Comparison of ENCODE assay signal across 8 cellular contexts in genomic region chr14:92794547-92794941, GRCh38. TPM values are rescaled to one million over a fixed set of nuclear protein-coding genes. Genes with fewer than 3 reads are reported as not detected.
A peak's percentile ranks its signal among the peaks of the same experiment; 100 is the strongest.
DNase-seq lines count a peak whose midpoint lies in the region; ATAC-seq, FAIRE-seq and TF ChIP-seq lines count a peak whose summit lies in the region.

No MANE protein-coding gene starts in this region.

- 0% methylated on average over 20 of the region's 20 CpGs for WGBS in psoas muscle, 3 donors

- no peak for FAIRE-seq in H54 (lab: Jason Lieb, UNC)

- peak overlapping the region; percentile 88 for H3K27ac ChIP-seq in psoas muscle

- TF ChIP-seq CTCF in CD14-positive monocyte (IDR thresholded peaks at IDR 0.05): no peak
- no peak for TF ChIP-seq CTCF in glutamatergic neuron (IDR thresholded peaks at IDR 0.05; ENCODE audit: partially characterized antibody, unreplicated experiment)
- TF ChIP-seq CTCF in psoas muscle (IDR thresholded peaks at IDR 0.05): no peak

- ATAC-seq in HG02642 (IDR thresholded peaks at IDR 0.05; ENCODE audit: poor library complexity, unreplicated experiment): peak; percentile 7
- peak in 2 of 4 donors; percentile 8 to 9 for ATAC-seq in psoas muscle
- ATAC-seq in GM19452 (IDR thresholded peaks at IDR 0.05; ENCODE audit: unreplicated experiment): no peak

- H3K4me1 ChIP-seq in psoas muscle: peaks cover 15% of the 10 kb centered on the region

- H3K36me3 ChIP-seq in psoas muscle (ENCODE audit: insufficient read depth in 1 of 2, low read depth in 1 of 2): peaks cover 0 to 26% of the 10 kb centered on the region in 2 donors

- DNase-seq in CD14-positive monocyte (ENCODE audit: low spot score) (no peak), glutamatergic neuron (peak; percentile 57), psoas muscle (peak in 1 of 2 donors; percentile 60), H54 (ENCODE audit: insufficient read length, low spot score) (no peak), NCI-H2081 treated with DMSO at 0.1 percent for 48 hours (lab: John Stamatoyannopoulos, UW) (no peak)
- no peak for DNase-seq in activated CD4-positive, alpha-beta memory T cell treated with anti-CD3 and anti-CD28 coated beads, Interleukin-2, amount 10 ng/mL, durations not matched to agents 7 days and 5 days

- POLR2A ChIA-PET in activated CD4-positive, alpha-beta memory T cell treated with anti-CD3 and anti-CD28 coated beads, Interleukin-2, amount 10 ng/mL, durations not matched to agents 7 days and 5 days (lab: Charles Lee): interaction anchor here (0.9 to 1.1 kb wide), 4 partner anchors 11 to 390 kb away, joined by 3 to 4 read pairs (median 3); partner anchors contain the start of genes LYSET and MOAP1

- H3K9me3 Mint-ChIP-seq in CD14-positive monocyte: peaks cover 9 to 17% (median 14%) of the 10 kb centered on the region in 7 donors
- peaks cover 20% of the 10 kb centered on the region for H3K9me3 Mint-ChIP-seq in activated CD4-positive, alpha-beta memory T cell treated with anti-CD3 and anti-CD28 coated beads, Interleukin-2, amount 10 ng/mL, durations not matched to agents 7 days and 5 days
- peaks cover 5% of the 10 kb centered on the region for H3K9me3 Mint-ChIP-seq in glutamatergic neuron (ENCODE audit: unreplicated experiment)

- H3K27ac Mint-ChIP-seq in CD14-positive monocyte (peak overlapping the region; percentile 90 to 98 (median 97)), glutamatergic neuron (ENCODE audit: unreplicated experiment) (peak overlapping the region; percentile 89)
- H3K27ac Mint-ChIP-seq in activated CD4-positive, alpha-beta memory T cell treated with anti-CD3 and anti-CD28 coated beads, Interleukin-2, amount 10 ng/mL, durations not matched to agents 7 days and 5 days: peak overlapping the region; percentile 80

- H3K9me3 ChIP-seq in psoas muscle: peaks cover 9% of the 10 kb centered on the region

- H3K4me1 Mint-ChIP-seq in CD14-positive monocyte (peaks cover 28% of the 10 kb centered on the region), glutamatergic neuron (ENCODE audit: low read depth, unreplicated experiment) (peaks cover 8% of the 10 kb centered on the region)
- peaks cover 38% of the 10 kb centered on the region for H3K4me1 Mint-ChIP-seq in activated CD4-positive, alpha-beta memory T cell treated with anti-CD3 and anti-CD28 coated beads, Interleukin-2, amount 10 ng/mL, durations not matched to agents 7 days and 5 days

- TF ChIP-seq POLR2A in H54 (IDR thresholded peaks at IDR 0.05; ENCODE audit: low read depth, low read length): no peak

- intact Hi-C loops in CD14-positive monocyte (cut with micrococcal nuclease): loop anchor here in 1 of 2 donors (10.0 kb wide), 1 partner anchor 670 kb away; the partner anchor contains the start of genes CPSF2 and NDUFB1
- intact Hi-C loops in psoas muscle (cut with DNase I): loop anchor here in 1 of 2 donors (5.0 kb wide), 1 partner anchor 47 kb away; the partner anchor contains the start of gene LGMN

- no peaks in the 10 kb centered on the region for H3K27me3 ChIP-seq in psoas muscle (ENCODE audit: insufficient read depth in 3 of 3, low read length in 2 of 3)

- H3K36me3 Mint-ChIP-seq in CD14-positive monocyte (peaks cover 17 to 32% of the 10 kb centered on the region in 2 donors), glutamatergic neuron (ENCODE audit: unreplicated experiment) (peaks cover 4% of the 10 kb centered on the region)
- peaks cover 28% of the 10 kb centered on the region for H3K36me3 Mint-ChIP-seq in activated CD4-positive, alpha-beta memory T cell treated with anti-CD3 and anti-CD28 coated beads, Interleukin-2, amount 10 ng/mL, durations not matched to agents 7 days and 5 days (ENCODE audit: low read depth)

- CTCF ChIA-PET in activated CD4-positive, alpha-beta memory T cell treated with anti-CD3 and anti-CD28 coated beads, Interleukin-2, amount 10 ng/mL, durations not matched to agents 7 days and 5 days (lab: Charles Lee): interaction anchor here (1.4 kb wide), 1 partner anchor 319 kb away, joined by 3 read pairs; no protein-coding TSS in a partner anchor

- H3K4me3 ChIP-seq in psoas muscle: peak overlapping the region; percentile 84

- H3K27me3 Mint-ChIP-seq in CD14-positive monocyte (ENCODE audit: low read depth in 3 of 3): no peaks in the 10 kb centered on the region
- peaks cover 12% of the 10 kb centered on the region for H3K27me3 Mint-ChIP-seq in activated CD4-positive, alpha-beta memory T cell treated with anti-CD3 and anti-CD28 coated beads, Interleukin-2, amount 10 ng/mL, durations not matched to agents 7 days and 5 days
- peaks cover 3% of the 10 kb centered on the region for H3K27me3 Mint-ChIP-seq in glutamatergic neuron (ENCODE audit: unreplicated experiment)

- peak overlapping the region; percentile 94 to 98 for H3K4me3 Mint-ChIP-seq in CD14-positive monocyte
- peak overlapping the region; percentile 90 for H3K4me3 Mint-ChIP-seq in activated CD4-positive, alpha-beta memory T cell treated with anti-CD3 and anti-CD28 coated beads, Interleukin-2, amount 10 ng/mL, durations not matched to agents 7 days and 5 days
- H3K4me3 Mint-ChIP-seq in glutamatergic neuron (ENCODE audit: unreplicated experiment): peak overlapping the region; percentile 97

RNA-seq across cellular contexts. Expression of gene GOLGA5, which starts 0.4 kb away (rescaled TPM):
- polyA plus RNA-seq in CD14-positive monocyte (10 to 100 TPM; 12.4 to 19.0 TPM), psoas muscle (10 to 100 TPM; 23.4 to 59.1 (median 23.4) TPM)
- total RNA-seq in activated CD4-positive, alpha-beta memory T cell treated with anti-CD3 and anti-CD28 coated beads, Interleukin-2, amount 10 ng/mL, durations not matched to agents 7 days and 5 days: 10 to 100 TPM; 22.2 to 24.0 TPM
- total RNA-seq in glutamatergic neuron (ENCODE audit: unreplicated experiment) (28.2 TPM), psoas muscle (10 to 100 TPM; 19.8 to 27.7 (median 25.1) TPM)

RNA-seq across cellular contexts. Expression of gene LGMN, which starts 46.1 kb away (rescaled TPM):
- polyA plus RNA-seq in CD14-positive monocyte (1 to 10 TPM; 1.7 to 3.3 TPM), psoas muscle (10 to 100 TPM; 27.2 to 49.3 (median 37.1) TPM)
- 1 to 10 TPM; 5.3 to 5.9 TPM for total RNA-seq in activated CD4-positive, alpha-beta memory T cell treated with anti-CD3 and anti-CD28 coated beads, Interleukin-2, amount 10 ng/mL, durations not matched to agents 7 days and 5 days
- total RNA-seq in glutamatergic neuron (ENCODE audit: unreplicated experiment) (36.9 TPM), psoas muscle (10 to 100 TPM; 37.4 to 56.8 (median 55.5) TPM)
